ENCODE assay signal across 19 cellular contexts in the genomic region with DNA sequence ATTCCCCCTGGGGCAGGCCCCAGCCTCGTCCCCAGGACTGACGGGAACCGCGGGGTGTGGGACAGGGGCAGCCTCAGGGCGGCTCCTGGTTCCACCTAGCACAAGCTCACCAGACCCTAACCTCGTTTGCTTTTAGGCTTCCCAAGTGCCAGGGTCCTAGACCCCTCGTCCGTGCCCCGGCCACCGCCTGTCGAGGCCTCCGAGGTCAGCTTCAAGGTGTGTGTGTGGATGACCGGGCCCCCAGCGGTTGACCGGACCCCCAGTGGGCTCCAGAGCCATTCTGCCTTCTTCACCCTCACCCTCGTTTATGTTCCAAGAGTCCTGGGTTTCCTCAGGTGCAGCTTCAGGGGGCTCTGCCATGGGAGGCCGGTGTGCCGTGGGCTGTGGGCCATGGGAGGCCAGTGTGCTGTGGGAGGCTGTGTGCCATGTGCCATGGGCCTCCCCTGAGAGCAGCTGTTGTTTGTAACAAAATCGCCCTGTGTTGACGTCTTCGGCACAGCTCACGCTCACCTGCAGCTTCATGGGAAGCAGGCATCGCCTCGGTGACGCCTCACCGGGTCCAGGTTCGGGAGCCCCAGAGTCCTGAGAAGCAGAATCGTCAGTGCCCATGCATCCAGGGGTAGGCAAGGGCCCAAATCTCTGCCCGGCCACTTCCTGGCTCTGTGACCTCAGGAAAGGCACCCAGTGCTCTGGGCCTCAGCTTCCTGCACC. TPM values are rescaled to one million over a fixed set of nuclear protein-coding genes. Genes with fewer than 3 reads are reported as not detected.
DNase-seq lines count a peak whose midpoint lies in the region; ATAC-seq and TF ChIP-seq lines count a peak whose summit lies in the region.
"Had no signal": no experiment of that assay in that cellular context is flagged by ENCODE, and none has a peak within 500 bp of the region (broad histone marks: within the 10 kb centered on the region; RNA-seq: fewer than 3 reads in every experiment).

No MANE protein-coding gene starts in this region.

- WGBS in esophagus muscularis mucosa = 95% methylated on average over 4 of the region's 29 CpGs
- 77% methylated on average over 5 of the region's 29 CpGs; no CpG with 5 or more reads in 1 of the 2 donors for WGBS in gastroesophageal sphincter (ENCODE audit: low coverage in 1 of 2), 2 donors

- H3K4me2 ChIP-seq in DND-41 (ENCODE audit: insufficient read depth, low read length) = no peak overlapping the region
- H3K4me2 ChIP-seq: PC-9 had no signal

- ATAC-seq in DND-41 (ENCODE audit: insufficient read depth, low read depth) = no peak
- ATAC-seq in HG03025 (IDR thresholded peaks at IDR 0.05; ENCODE audit: low FRiP score, unreplicated experiment) = no peak
- ATAC-seq in HG02973 (IDR thresholded peaks at IDR 0.05; ENCODE audit: unreplicated experiment) = no peak
- ATAC-seq in gastroesophageal sphincter = no peak
- ATAC-seq: activated CD8-positive, alpha-beta T cell treated with anti-CD3 and anti-CD28 coated beads for 36 hours had no signal

- no peak overlapping the region for H3K27ac Mint-ChIP-seq in progenitor cell of endocrine pancreas
- H3K27ac Mint-ChIP-seq: activated CD8-positive, alpha-beta T cell treated with anti-CD3 and anti-CD28 coated beads for 36 hours had no signal

- no peaks in the 10 kb centered on the region for H3K4me1 Mint-ChIP-seq in progenitor cell of endocrine pancreas (ENCODE audit: low read depth)

- TF ChIP-seq EP300 in esophagus muscularis mucosa (IDR thresholded peaks at IDR 0.05) (no peak), gastroesophageal sphincter (IDR thresholded peaks at IDR 0.05) (no peak)

- intact Hi-C loops in esophagus muscularis mucosa (cut with DNase I) = loop anchor here (10.0 kb wide), 1 partner anchor 310 kb away; no protein-coding TSS in a partner anchor

- no peak overlapping the region for H3K4me3 ChIP-seq in DND-41 (ENCODE audit: low read depth in 1 of 2, low read length in 2 of 2)
- no peak overlapping the region for H3K4me3 ChIP-seq in esophagus muscularis mucosa
- no peak overlapping the region for H3K4me3 ChIP-seq in gastroesophageal sphincter
- H3K4me3 ChIP-seq: PC-9, thoracic aorta had no signal

- peaks cover 9% of the 10 kb centered on the region; the same call in 1 of the 2 replicates for H4K20me1 ChIP-seq in DND-41 (ENCODE audit: insufficient read depth, low read length)

- no peak overlapping the region for H2AFZ ChIP-seq in DND-41 (ENCODE audit: low read depth, low read length)
- H2AFZ ChIP-seq: PC-9 had no signal

- H3K36me3 Mint-ChIP-seq in progenitor cell of endocrine pancreas (ENCODE audit: insufficient read depth) = no peaks in the 10 kb centered on the region

- DNase-seq in DND-41 = peak; percentile 1
- peak; percentile 16 for DNase-seq in GM13976 (ENCODE audit: low spot score)
- peak; percentile 91 for DNase-seq in esophagus muscularis mucosa (ENCODE audit: extremely low spot score)
- peak; percentile 6 for DNase-seq in progenitor cell of endocrine pancreas (ENCODE audit: low spot score, unreplicated experiment)
- DNase-seq in LoVo (ENCODE audit: low spot score) = no peak
- DNase-seq: activated CD8-positive, alpha-beta T cell treated with anti-CD3 and anti-CD28 coated beads for 36 hours; activated gamma-delta T cell treated with Interleukin-2 at 50 U/mL for 16 hours; C1 segment of cervical spinal cord; hippocampal formation; NCI-H187; NCI-H524; PC-9 had no signal

- H3K27ac ChIP-seq in DND-41 (ENCODE audit: low read length) (no peak overlapping the region), esophagus muscularis mucosa (replicated peaks in 1 of 4) (no peak overlapping the region), gastroesophageal sphincter (no peak overlapping the region)
- H3K27ac ChIP-seq: PC-9, thoracic aorta had no signal

- H3K79me2 ChIP-seq in DND-41 (ENCODE audit: insufficient read depth, low read length) = no peaks in the 10 kb centered on the region

- H3K4me3 Mint-ChIP-seq in progenitor cell of endocrine pancreas (ENCODE audit: low read depth) = no peak overlapping the region
- H3K4me3 Mint-ChIP-seq: activated CD8-positive, alpha-beta T cell treated with anti-CD3 and anti-CD28 coated beads for 36 hours had no signal

- H3K4me1 ChIP-seq in DND-41 (ENCODE audit: insufficient read depth, low read length) (no peaks in the 10 kb centered on the region), esophagus muscularis mucosa (peaks cover 0 to 9% (median 0%) of the 10 kb centered on the region in 4 donors), gastroesophageal sphincter (peaks cover 0 to under 1% (median 0%) of the 10 kb centered on the region in 3 donors)

- H3K27me3 Mint-ChIP-seq in progenitor cell of endocrine pancreas = peaks cover 33% of the 10 kb centered on the region

- H3K27me3 ChIP-seq in DND-41 (ENCODE audit: insufficient read depth, low read length, poor library complexity) (no peaks in the 10 kb centered on the region), esophagus muscularis mucosa (peaks cover 0 to 73% (median 0%) of the 10 kb centered on the region in 4 donors), gastroesophageal sphincter (peaks cover 81% of the 10 kb centered on the region)

- H3K36me3 ChIP-seq in DND-41 (ENCODE audit: insufficient read depth, low read length) (no peaks in the 10 kb centered on the region), esophagus muscularis mucosa (no peaks in the 10 kb centered on the region), gastroesophageal sphincter (no peaks in the 10 kb centered on the region)
- H3K36me3 ChIP-seq: thoracic aorta had no signal

- in situ Hi-C loops in GM13976 (cut with MboI; ENCODE audit: low sequenced_read_pairs, unreplicated experiment) = loop anchor here (25.0 kb wide), 1 partner anchor 302 kb away; no protein-coding TSS in a partner anchor

- TF ChIP-seq POLR2A in esophagus muscularis mucosa (IDR thresholded peaks at IDR 0.05; ENCODE audit: low read depth) (no peak), gastroesophageal sphincter (IDR thresholded peaks at IDR 0.05) (no peak)

- TF ChIP-seq CTCF in DND-41 (IDR thresholded peaks at IDR 0.05; ENCODE audit: borderline replicate concordance, extremely low read depth, low read length, poor library complexity, severe bottlenecking) = no peak
- no peak for TF ChIP-seq CTCF in GM13976 (IDR thresholded peaks at IDR 0.05; ENCODE audit: borderline replicate concordance, control extremely low read depth, extremely low read depth, insufficient read depth, missing control alignments)
- no peak for TF ChIP-seq CTCF in esophagus muscularis mucosa (IDR thresholded peaks at IDR 0.05)
- TF ChIP-seq CTCF in progenitor cell of endocrine pancreas (IDR thresholded peaks at IDR 0.05; ENCODE audit: unreplicated experiment) = no peak
- no peak for TF ChIP-seq CTCF in gastroesophageal sphincter (IDR thresholded peaks at IDR 0.05)

- no peaks in the 10 kb centered on the region for H3K9me3 ChIP-seq in DND-41 (ENCODE audit: insufficient read depth, low read length, severe bottlenecking)
- no peaks in the 10 kb centered on the region for H3K9me3 ChIP-seq in esophagus muscularis mucosa
- no peaks in the 10 kb centered on the region for H3K9me3 ChIP-seq in gastroesophageal sphincter
- H3K9me3 ChIP-seq: thoracic aorta had no signal

- H3K9me3 Mint-ChIP-seq in progenitor cell of endocrine pancreas (ENCODE audit: low read depth) = no peaks in the 10 kb centered on the region
- H3K9me3 Mint-ChIP-seq: activated CD8-positive, alpha-beta T cell treated with anti-CD3 and anti-CD28 coated beads for 36 hours had no signal

- H3K9ac ChIP-seq in DND-41 (ENCODE audit: low read depth, low read length) = no peak overlapping the region

RNA-seq across cellular contexts. Expression of gene HMX1, which starts 43.0 kb away (rescaled TPM):
- under 1 TPM in 1 of 4 donors, not detected in 3; 0.17 TPM for total RNA-seq in esophagus muscularis mucosa
- total RNA-seq in progenitor cell of endocrine pancreas = 0.65 and 0.87 TPM in 2 replicates
- not detected for total RNA-seq in gastroesophageal sphincter
- total RNA-seq: activated CD8-positive, alpha-beta T cell treated with anti-CD3 and anti-CD28 coated beads for 36 hours; dermis microvascular lymphatic vessel endothelial cell; HT1080; M059J; PC-9 had no signal
